In genomic region chr3:98744283-98744682, GRCh38 we compare ENCODE assay signal across 1 cellular context.
TF ChIP-seq lines count a peak whose summit lies in the region.

No MANE protein-coding gene starts in this region.

TF ChIP-seq in HepG2, 621 proteins besides CTCF, POLR2A, EP300 and RAD21 (continued from another document):
- no peak for TF ChIP-seq RBM22 (optimal IDR thresholded peaks at IDR 0.05; ENCODE audit: low read length)
- TF ChIP-seq ZFP36L2 (CRISPR knock-in tag; IDR thresholded peaks at IDR 0.05), result no peak
- TF ChIP-seq ZNF292 (CRISPR knock-in tag; IDR thresholded peaks at IDR 0.05; ENCODE audit: borderline replicate concordance, low read depth), result no peak
- no peak for TF ChIP-seq ZNF710 (CRISPR knock-in tag; IDR thresholded peaks at IDR 0.05; ENCODE audit: borderline replicate concordance)
TF ChIP-seq in HepG2: peak in this region for 0.
